In genomic region chr16:54180421-54181359, GRCh38 we compare ENCODE assay signal across 1 cellular context.
A peak's percentile ranks its signal among the peaks of the same experiment; 100 is the strongest.
TF ChIP-seq lines count a peak whose summit lies in the region.

No MANE protein-coding gene starts in this region.

TF ChIP-seq in HepG2, 621 proteins besides CTCF, POLR2A, EP300 and RAD21 (continued from another document and continues in another):
- TF ChIP-seq ZBTB40 (IDR thresholded peaks at IDR 0.05) (peak; percentile 95), ZBTB40 (CRISPR knock-in tag; IDR thresholded peaks at IDR 0.05) (peak; percentile 98), ATF6 (CRISPR knock-in tag; conservative IDR thresholded peaks at IDR 0.05) (no peak), ZNF280B (CRISPR knock-in tag; IDR thresholded peaks at IDR 0.05; ENCODE audit: borderline replicate concordance) (no peak), ZNF34 (CRISPR knock-in tag; IDR thresholded peaks at IDR 0.05; ENCODE audit: borderline replicate concordance) (no peak), NR2C2 (CRISPR knock-in tag; IDR thresholded peaks at IDR 0.05; ENCODE audit: borderline replicate concordance) (no peak; the same call in 1 of the 2 replicates), PRMT3 (CRISPR knock-in tag; IDR thresholded peaks at IDR 0.05; ENCODE audit: borderline replicate concordance, low read depth) (no peak), TOPORS (CRISPR knock-in tag; IDR thresholded peaks at IDR 0.05) (no peak), LCORL (IDR thresholded peaks at IDR 0.05) (peak; percentile 94), LCORL (CRISPR knock-in tag; IDR thresholded peaks at IDR 0.05) (peak; percentile 85), ZNF430 (CRISPR knock-in tag; IDR thresholded peaks at IDR 0.05) (no peak), CAMTA2 (CRISPR knock-in tag; IDR thresholded peaks at IDR 0.05; ENCODE audit: borderline replicate concordance) (no peak), BCL6 (CRISPR knock-in tag; IDR thresholded peaks at IDR 0.05) (peak; percentile 86), TBP (CRISPR knock-in tag; IDR thresholded peaks at IDR 0.05) (no peak), SNAPC4 (CRISPR knock-in tag; IDR thresholded peaks at IDR 0.05) (no peak; the same call in 1 of the 2 replicates), PBX3 (CRISPR knock-in tag; IDR thresholded peaks at IDR 0.05; ENCODE audit: borderline replicate concordance) (no peak), TAF15 (IDR thresholded peaks at IDR 0.05; ENCODE audit: low read depth, low read length, poor library complexity, severe bottlenecking) (no peak), EHMT2 (IDR thresholded peaks at IDR 0.05; ENCODE audit: borderline replicate concordance, low read depth, low read length) (peak; percentile 92; the same call in 1 of the 2 replicates), ZNF180 (CRISPR knock-in tag; IDR thresholded peaks at IDR 0.05; ENCODE audit: borderline replicate concordance, low read depth) (no peak), GLI4 (CRISPR knock-in tag; IDR thresholded peaks at IDR 0.05; ENCODE audit: borderline replicate concordance) (no peak), ZNF646 (CRISPR knock-in tag; IDR thresholded peaks at IDR 0.05) (no peak), NR2F2 (IDR thresholded peaks at IDR 0.05; ENCODE audit: borderline replicate concordance, low read depth) (peak; percentile 69; the same call in 1 of the 2 replicates), NCOA2 (CRISPR knock-in tag; IDR thresholded peaks at IDR 0.05) (peak; percentile 97), ADNP (CRISPR knock-in tag; IDR thresholded peaks at IDR 0.05) (no peak; the same call in 1 of the 2 replicates), HMG20A (CRISPR knock-in tag; IDR thresholded peaks at IDR 0.05; ENCODE audit: borderline replicate concordance) (peak; percentile 77; the same call in 1 of the 2 replicates), ZNF138 (CRISPR knock-in tag; IDR thresholded peaks at IDR 0.05; ENCODE audit: low read depth) (no peak), THAP7 (CRISPR knock-in tag; IDR thresholded peaks at IDR 0.05) (no peak)
